Comparison of ENCODE assay signal across 12 cellular contexts in genomic region chr6:25266425-25267135, GRCh38. TPM values are rescaled to one million over a fixed set of nuclear protein-coding genes. Genes with fewer than 3 reads are reported as not detected.
DNase-seq lines count a peak whose midpoint lies in the region; ATAC-seq and TF ChIP-seq lines count a peak whose summit lies in the region.
"Had no signal": no experiment of that assay in that cellular context is flagged by ENCODE, and none has a peak within 500 bp of the region (broad histone marks: within the 10 kb centered on the region; RNA-seq: fewer than 3 reads in every experiment).

No MANE protein-coding gene starts in this region.

- H3K4me3 ChIP-seq in GM23338 (no peak overlapping the region), fibroblast of pulmonary artery (replicated peaks; ENCODE audit: low read depth, low read length) (no peak overlapping the region), uterus (no peak overlapping the region), prostate gland (no peak overlapping the region)
- H3K4me3 ChIP-seq: SJSA1 had no signal

- H3K4me3 Mint-ChIP-seq in GM23338: no peak overlapping the region

- H3K36me3 ChIP-seq in GM23338 (ENCODE audit: insufficient read depth) (no peaks in the 10 kb centered on the region), uterus (no peaks in the 10 kb centered on the region), prostate gland (no peaks in the 10 kb centered on the region)
- H3K36me3 ChIP-seq: SJSA1 had no signal

- H3K27me3 Mint-ChIP-seq in GM23338 (ENCODE audit: insufficient read depth, low read depth, poor library complexity): peaks cover 2% of the 10 kb centered on the region

- no peaks in the 10 kb centered on the region; the same call in 2 of the 3 replicates for H3K9me3 Mint-ChIP-seq in GM23338

- no peaks in the 10 kb centered on the region for H3K27me3 ChIP-seq in GM23338 (ENCODE audit: insufficient read depth)
- no peaks in the 10 kb centered on the region for H3K27me3 ChIP-seq in uterus
- H3K27me3 ChIP-seq in prostate gland (replicated peaks; ENCODE audit: insufficient read depth): no peaks in the 10 kb centered on the region
- H3K27me3 ChIP-seq: SJSA1 had no signal

- no peak overlapping the region for H3K27ac Mint-ChIP-seq in GM23338

- H3K4me1 ChIP-seq in GM23338 (ENCODE audit: insufficient read depth) (no peaks in the 10 kb centered on the region), uterus (no peaks in the 10 kb centered on the region), prostate gland (replicated peaks) (no peaks in the 10 kb centered on the region)

- intact Hi-C loops in Right ventricle myocardium superior (cut with DNase I) (loop anchor here (5.0 kb wide), 1 partner anchor 291 kb away; no protein-coding TSS in a partner anchor), cardiac septum (cut with DNase I) (no loop called here), uterus (cut with DNase I; ENCODE audit: low total_unique reads) (no loop called here), prostate gland (cut with DNase I) (loop anchor here (5.0 kb wide), 2 partner anchors 286 to 336 kb away; no protein-coding TSS in a partner anchor)

- 77% methylated on average over 5 of the region's 5 CpGs for WGBS in prostate gland

- DNase-seq in Right ventricle myocardium superior: no peak
- DNase-seq in cardiac septum (ENCODE audit: low spot score): no peak
- no peak for DNase-seq in GM23338 (ENCODE audit: low spot score)
- DNase-seq in fibroblast of pulmonary artery (ENCODE audit: low read depth): peak; percentile 31
- DNase-seq in uterus: no peak
- no peak for DNase-seq in prostate gland (ENCODE audit: low spot score)
- DNase-seq: 8988T, GF-D8 had no signal

- H3K27ac ChIP-seq in GM23338 (ENCODE audit: low read depth): no peak overlapping the region
- peak overlapping the region; percentile 29 to 39 for H3K27ac ChIP-seq in uterus
- H3K27ac ChIP-seq in prostate gland: no peak overlapping the region
- H3K27ac ChIP-seq: C4-2B, SJSA1 had no signal

- H3K4me2 ChIP-seq in GM23338: no peak overlapping the region

- no peaks in the 10 kb centered on the region for H3K36me3 Mint-ChIP-seq in GM23338 (ENCODE audit: low read depth)

- ATAC-seq in Right ventricle myocardium superior (ENCODE audit: poor library complexity) (peak; percentile 22), GM23338 (no peak), HG03469 (IDR thresholded peaks at IDR 0.05; ENCODE audit: unreplicated experiment) (no peak), GM19035 (IDR thresholded peaks at IDR 0.05; ENCODE audit: unreplicated experiment) (no peak)

- TF ChIP-seq CTCF in GM23338 (conservative IDR thresholded peaks at IDR 0.05; ENCODE audit: low read depth in 2 of 2) (no peak), fibroblast of pulmonary artery (IDR thresholded peaks at IDR 0.05; ENCODE audit: low read length, missing control alignments) (no peak), uterus (IDR thresholded peaks at IDR 0.05) (no peak), prostate gland (IDR thresholded peaks at IDR 0.05) (no peak)

- no peaks in the 10 kb centered on the region for H4K20me1 ChIP-seq in GM23338 (replicated peaks; ENCODE audit: insufficient read depth)

- 0 out of 2 replicates have a peak overlapping the region, but pooled peaks have one; percentile 15 for H2AFZ ChIP-seq in GM23338

- peaks cover 15% of the 10 kb centered on the region for H3K4me1 Mint-ChIP-seq in GM23338

- no peaks in the 10 kb centered on the region for H3K9me2 ChIP-seq in GM23338 (ENCODE audit: insufficient read depth)

- H3F3A ChIP-seq in GM23338 (replicated peaks; ENCODE audit: low read depth): no peaks in the 10 kb centered on the region

- H3K9me3 ChIP-seq in uterus (no peaks in the 10 kb centered on the region), prostate gland (no peaks in the 10 kb centered on the region)
- H3K9me3 ChIP-seq: SJSA1 had no signal

- no peaks in the 10 kb centered on the region for H3K79me2 ChIP-seq in GM23338 (replicated peaks; ENCODE audit: insufficient read depth)

- TF ChIP-seq POLR2A in uterus (IDR thresholded peaks at IDR 0.05): no peak
- TF ChIP-seq POLR2A in prostate gland (IDR thresholded peaks at IDR 0.05): no peak

TF ChIP-seq in GM23338, 12 proteins besides CTCF, POLR2A, EP300 and RAD21 (continues in another document):
- TF ChIP-seq REST (IDR thresholded peaks at IDR 0.05; ENCODE audit: unreplicated experiment) (no peak), ETS1 (IDR thresholded peaks at IDR 0.05) (no peak), EZH2 (IDR thresholded peaks at IDR 0.05; ENCODE audit: low read depth, unreplicated experiment) (no peak), EZH2phosphoT487 (IDR thresholded peaks at IDR 0.05; ENCODE audit: unreplicated experiment) (no peak), CREB1 (CRISPR knock-in tag; IDR thresholded peaks at IDR 0.05; ENCODE audit: low read depth) (no peak), ZNF114 (CRISPR knock-in tag; IDR thresholded peaks at IDR 0.05) (no peak), POLR2AphosphoS5 (IDR thresholded peaks at IDR 0.05; ENCODE audit: low read depth) (no peak), JUNB (IDR thresholded peaks at IDR 0.05; ENCODE audit: unreplicated experiment) (no peak), ZNF331 (CRISPR knock-in tag; IDR thresholded peaks at IDR 0.05; ENCODE audit: low read depth) (no peak), STAT1 (IDR thresholded peaks at IDR 0.05; ENCODE audit: unreplicated experiment) (no peak), NANOG (IDR thresholded peaks at IDR 0.05; ENCODE audit: borderline replicate concordance) (no peak)

RNA-seq across cellular contexts. Expression of gene CARMIL1, which starts 12.6 kb away (rescaled TPM):
- total RNA-seq in Right ventricle myocardium superior: 3.4 TPM
- total RNA-seq in cardiac septum: 7.5 TPM
- 38.2 and 43.2 TPM in 2 replicates for total RNA-seq in GM23338 (2014; rRNA removed; shearing (Covaris generic))
- polyA plus RNA-seq in GM23338 (2016; fragmentation: Nextera tagmentation; extraction: Ambion mirVana): 64.2 and 66.9 TPM in 2 replicates
- 10 to 100 TPM; 11.8 to 23.2 (median 17.1) TPM for total RNA-seq in uterus
- 10 to 100 TPM; 12.9 to 71.7 TPM for total RNA-seq in prostate gland

Comparison
In these comparisons a context has a peak if more than half of its experiments do, and no peak if none do; other contexts are left out.
1. intact Hi-C loops: an anchor here in Right ventricle myocardium superior (5.0 kb wide) and prostate gland (5.0 kb wide); none called in cardiac septum and uterus.
2. H3K27ac ChIP-seq: peak in uterus (2 of 2); none in GM23338 (single experiment) and prostate gland (0 of 2).